In genomic region chr1:147273409-147274307, GRCh38 we compare ENCODE assay signal across 8 cellular contexts. TPM values are rescaled to one million over a fixed set of nuclear protein-coding genes. Genes with fewer than 3 reads are reported as not detected.
DNase-seq lines count a peak whose midpoint lies in the region; FAIRE-seq and TF ChIP-seq lines count a peak whose summit lies in the region.

No MANE protein-coding gene starts in this region.

- no peak overlapping the region for H3K9ac ChIP-seq in NT2/D1 (ENCODE audit: insufficient read length, low read depth)
- peak overlapping the region; percentile 1 for H3K9ac ChIP-seq in mammary epithelial cell (ENCODE audit: insufficient read depth, low read length)
- peak overlapping the region; percentile 43 for H3K9ac ChIP-seq in keratinocyte (ENCODE audit: control insufficient read depth, extremely low read depth, insufficient read depth, low read length)

- peak; percentile 23 for FAIRE-seq in keratinocyte (lab: Jason Lieb, UNC)

- 27% methylated on average over 5 of the region's 5 CpGs for whole genome bisulfite sequencing in mammary epithelial cell (ENCODE audit: low coverage, missing lambda C conversion rate)

- CTCF ChIA-PET in mammary epithelial cell (lab: Charles Lee; ENCODE audit: low non-redundant PET), result interaction anchor here (1.1 kb wide), 1 partner anchor 116 kb away, joined by 3 read pairs; no protein-coding TSS in a partner anchor

- peak; percentile 53 to 58 for DNase-seq in NCI-H2081 (lab: John Stamatoyannopoulos, UW)
- DNase-seq in NCI-H2081 treated with DMSO at 0.1 percent for 48 hours (lab: John Stamatoyannopoulos, UW), result no peak
- DNase-seq in HT-29 (ENCODE audit: low spot score), result peak; percentile 71
- DNase-seq in NT2/D1 (ENCODE audit: low read depth, low spot score), result peak; percentile 57
- peak; percentile 79 for DNase-seq in mammary epithelial cell
- peak; percentile 25 for DNase-seq in keratinocyte (ENCODE audit: low read depth, low spot score)
- peak; percentile 80 for DNase-seq in stromal cell of bone marrow (ENCODE audit: low read depth)
- no peak for DNase-seq in activated CD8-positive, alpha-beta memory T cell treated with anti-CD3 and anti-CD28 coated beads for 24 hours

- peak overlapping the region; percentile 45 for H3K4me2 ChIP-seq in mammary epithelial cell (ENCODE audit: insufficient read depth, low read depth, low read length)
- H3K4me2 ChIP-seq in keratinocyte (ENCODE audit: control insufficient read depth, extremely low read depth, insufficient read depth, low read depth, low read length), result peak overlapping the region; percentile 71

- intact Hi-C loops in mammary epithelial cell (cut with micrococcal nuclease), result loop anchor here (1.0 to 10.0 kb wide), 5 partner anchors 19 to 619 kb away; no protein-coding TSS in a partner anchor

- H2AFZ ChIP-seq in mammary epithelial cell (ENCODE audit: low read depth, low read length), result no peak overlapping the region
- no peak overlapping the region for H2AFZ ChIP-seq in keratinocyte (ENCODE audit: control insufficient read depth, low read length)

- peaks cover 93% of the 10 kb centered on the region for H3K36me3 ChIP-seq in NT2/D1 (ENCODE audit: insufficient read depth, insufficient read length, low read length)
- peaks cover 21% of the 10 kb centered on the region for H3K36me3 ChIP-seq in mammary epithelial cell (ENCODE audit: insufficient read depth, low read length)
- peaks cover 26 to 49% of the 10 kb centered on the region in 2 experiments for H3K36me3 ChIP-seq in keratinocyte (ENCODE audit: control insufficient read depth in 2 of 2, extremely low read depth in 1 of 2, insufficient read depth in 2 of 2, low read length in 2 of 2)

- no peaks in the 10 kb centered on the region for H4K20me1 ChIP-seq in mammary epithelial cell (ENCODE audit: insufficient read depth, low read length)
- no peaks in the 10 kb centered on the region for H4K20me1 ChIP-seq in keratinocyte (ENCODE audit: control insufficient read depth, extremely low read depth, insufficient read depth, low read length)

- H3K27me3 ChIP-seq in NT2/D1 (ENCODE audit: insufficient read depth, insufficient read length), result no peaks in the 10 kb centered on the region
- no peaks in the 10 kb centered on the region for H3K27me3 ChIP-seq in mammary epithelial cell (ENCODE audit: insufficient read depth, low read length)
- no peaks in the 10 kb centered on the region for H3K27me3 ChIP-seq in keratinocyte (ENCODE audit: control insufficient read depth, extremely low read depth, insufficient read depth, low read length)

- H3K4me3 ChIP-seq in NT2/D1 (ENCODE audit: insufficient read length, low read depth) (no peak overlapping the region), mammary epithelial cell (replicated peaks in 1 of 3; ENCODE audit: insufficient read depth in 1 of 3, low read depth in 2 of 3, low read length in 3 of 3) (no peak overlapping the region), keratinocyte (ENCODE audit: control insufficient read depth in 2 of 3, extremely low read depth in 1 of 3, insufficient read depth in 2 of 3, low read depth in 1 of 3, low read length in 3 of 3) (no peak overlapping the region)

- H3K4me1 ChIP-seq in NT2/D1 (ENCODE audit: insufficient read depth, insufficient read length), result no peaks in the 10 kb centered on the region
- H3K4me1 ChIP-seq in mammary epithelial cell (ENCODE audit: insufficient read depth, low read length), result peaks cover 10% of the 10 kb centered on the region
- H3K4me1 ChIP-seq in keratinocyte (ENCODE audit: control insufficient read depth, extremely low read depth, insufficient read depth, low read length), result peaks cover 16% of the 10 kb centered on the region

- dilution Hi-C loops in mammary epithelial cell (cut with HindIII; ENCODE audit: low sequenced_read_pairs) (no loop called here), keratinocyte (cut with MboI; ENCODE audit: extremely low pct_ligation_motif_present, low sequenced_read_pairs) (no loop called here)

- H3K9me3 ChIP-seq in NT2/D1 (ENCODE audit: insufficient read depth, low read length) (no peaks in the 10 kb centered on the region), mammary epithelial cell (replicated peaks; ENCODE audit: insufficient read depth, low read length) (no peaks in the 10 kb centered on the region), keratinocyte (ENCODE audit: control insufficient read depth, low read depth, low read length) (no peaks in the 10 kb centered on the region)

- peak overlapping the region; percentile 83 for H3K27ac ChIP-seq in mammary epithelial cell (ENCODE audit: insufficient read depth, low read depth, low read length)
- H3K27ac ChIP-seq in keratinocyte (ENCODE audit: control insufficient read depth, insufficient read depth, low read length), result peak overlapping the region; percentile 82

- no peaks in the 10 kb centered on the region for H3K9me1 ChIP-seq in keratinocyte (ENCODE audit: control insufficient read depth, extremely low read depth, insufficient read depth, low read length)

- TF ChIP-seq CTCF in mammary epithelial cell (conservative IDR thresholded peaks at IDR 0.05 in 1 of 2, IDR thresholded peaks at IDR 0.05 in 1 of 2; ENCODE audit: extremely low read depth in 1 of 2, insufficient read depth in 1 of 2, low read depth in 1 of 2, low read length in 2 of 2), result peak; percentile 30 to 45
- TF ChIP-seq CTCF in keratinocyte (optimal IDR thresholded peaks at IDR 0.05 in 1 of 3, IDR thresholded peaks at IDR 0.05 in 1 of 3, conservative IDR thresholded peaks at IDR 0.05 in 1 of 3; ENCODE audit: extremely low read depth in 1 of 3, insufficient read depth in 2 of 3, low read length in 3 of 3), result peak in 2 of 3 experiments; percentile 5 to 24

- in situ Hi-C loops in mammary epithelial cell (cut with MboI; ENCODE audit: low sequenced_read_pairs in 2 of 2), result loop anchor here in 1 of 2 donors (10.0 kb wide), 1 partner anchor 221 kb away; no protein-coding TSS in a partner anchor

- H3K79me2 ChIP-seq in mammary epithelial cell (ENCODE audit: insufficient read depth, low read length), result no peaks in the 10 kb centered on the region
- no peaks in the 10 kb centered on the region for H3K79me2 ChIP-seq in keratinocyte (ENCODE audit: control insufficient read depth, insufficient read depth, low read length)

- no TSS peak for BruUV-seq in mammary epithelial cell (replicated peaks; lab: Mats Ljungman, UMichigan)

RNA-seq across cellular contexts. Expression of gene CHD1L, which starts 31.2 kb away (rescaled TPM):
- 17.6 and 19.8 TPM in 2 replicates for total RNA-seq in HT-29 (2014; rRNA removed; shearing (Covaris generic))
- total RNA-seq in mammary epithelial cell, result 10 to 100 TPM; 33.0 to 50.9 TPM
- polyA plus RNA-seq in mammary epithelial cell (26.0 TPM), keratinocyte (33.5 to 49.2 TPM (median 38.3 TPM) in 3 replicates)
- polyA minus RNA-seq in mammary epithelial cell (25.7 TPM), keratinocyte (7.9 to 33.0 TPM (median 22.9 TPM) in 3 replicates)
- 33.1 TPM for polyA plus RNA-seq in keratinocyte (2011; ENCODE audit: low read depth)
- polyA plus RNA-seq in keratinocyte (2011; cell fraction: cytosol; rRNA removed), result 28.0 and 40.0 TPM in 2 replicates
- polyA plus RNA-seq in keratinocyte (2011; cell fraction: nucleus; rRNA removed), result 46.4 and 59.4 TPM in 2 replicates
- 13.9 and 32.0 TPM in 2 replicates for polyA plus RNA-seq in keratinocyte (2012; ENCODE audit: low replicate concordance)
- polyA minus RNA-seq in keratinocyte (2011; cell fraction: cytosol; rRNA and poly(A)+ RNA removed), result 17.1 TPM
- polyA minus RNA-seq in keratinocyte (2011; cell fraction: nucleus; rRNA and poly(A)+ RNA removed), result 16.4 and 30.9 TPM in 2 replicates

RNA-seq across cellular contexts. Expression of gene FMO5, which starts 48.5 kb away (rescaled TPM):
- 1.4 TPM in 2 replicates for total RNA-seq in HT-29 (2014; rRNA removed; shearing (Covaris generic))
- 1 to 10 TPM in 1 of 2 donors, under 1 TPM in 1; 0.94 to 1.3 TPM for total RNA-seq in mammary epithelial cell
- polyA plus RNA-seq in mammary epithelial cell (0.58 TPM), keratinocyte (0.18 to 0.61 TPM (median 0.31 TPM) in 3 replicates)
- polyA minus RNA-seq in mammary epithelial cell (not detected), keratinocyte (0.22 to 1.1 TPM (median 0.33 TPM) in 3 replicates)
- 0.30 TPM for polyA plus RNA-seq in keratinocyte (2011; ENCODE audit: low read depth)
- 0.31 and 0.47 TPM in 2 replicates for polyA plus RNA-seq in keratinocyte (2011; cell fraction: cytosol; rRNA removed)
- 0.96 and 1.1 TPM in 2 replicates for polyA plus RNA-seq in keratinocyte (2011; cell fraction: nucleus; rRNA removed)
- 0.34 and 0.39 TPM in 2 replicates for polyA plus RNA-seq in keratinocyte (2012; ENCODE audit: low replicate concordance)
- not detected for polyA minus RNA-seq in keratinocyte (2011; cell fraction: cytosol; rRNA and poly(A)+ RNA removed)
- 0.21 and 0.31 TPM in 2 replicates for polyA minus RNA-seq in keratinocyte (2011; cell fraction: nucleus; rRNA and poly(A)+ RNA removed)

Comparison
In these comparisons a context has a peak if more than half of its experiments do, and no peak if none do; other contexts are left out.
1. DNase-seq: peak in NCI-H2081 (2 of 2), HT-29 (single experiment), NT2/D1 (single experiment), mammary epithelial cell (single experiment), keratinocyte (single experiment) and stromal cell of bone marrow (single experiment); none in NCI-H2081 treated with DMSO at 0.1 percent for 48 hours (single experiment) and activated CD8-positive, alpha-beta memory T cell treated with anti-CD3 and anti-CD28 coated beads for 24 hours (single experiment).